In genomic region chr2:9473308-9473984, GRCh38 we compare ENCODE assay signal across 8 cellular contexts. TPM values are rescaled to one million over a fixed set of nuclear protein-coding genes. Genes with fewer than 3 reads are reported as not detected.
A peak's percentile ranks its signal among the peaks of the same experiment; 100 is the strongest.
DNase-seq lines count a peak whose midpoint lies in the region; ATAC-seq and TF ChIP-seq lines count a peak whose summit lies in the region.

No MANE protein-coding gene starts in this region.

- peak in 2 of 5 donors; percentile 11 to 53 for DNase-seq in CD8-positive, alpha-beta memory T cell
- no peak for DNase-seq in activated T-cell treated with anti-CD3 and anti-CD28 coated beads, Interleukin-2, amount 50 U/mL, for 4 hours
- DNase-seq in right atrium auricular region (ENCODE audit: low spot score) (no peak), NCI-H1417 treated with DMSO at 0.1 percent for 48 hours (lab: John Stamatoyannopoulos, UW) (no peak), NCI-H2107 (lab: John Stamatoyannopoulos, UW) (no peak)

- TF ChIP-seq CTCF in right atrium auricular region (IDR thresholded peaks at IDR 0.05) = no peak

- H3K27ac Mint-ChIP-seq in CD8-positive, alpha-beta memory T cell = peak overlapping the region; percentile 84 to 98 (median 92)

- ATAC-seq in HG02852 (IDR thresholded peaks at IDR 0.05; ENCODE audit: unreplicated experiment) (peak; percentile 8), GM21576 (IDR thresholded peaks at IDR 0.05; ENCODE audit: unreplicated experiment) (no peak)
- peak; percentile 22 to 25 for ATAC-seq in activated T-cell treated with anti-CD3 and anti-CD28 coated beads, Interleukin-2, amount 50 U/mL, for 4 hours

- peaks cover 5% of the 10 kb centered on the region for H3K36me3 ChIP-seq in CD8-positive, alpha-beta memory T cell (ENCODE audit: insufficient read depth, low read length)
- no peaks in the 10 kb centered on the region for H3K36me3 ChIP-seq in right atrium auricular region

- H3K27me3 Mint-ChIP-seq in CD8-positive, alpha-beta memory T cell = no peaks in the 10 kb centered on the region
- H3K27me3 Mint-ChIP-seq in activated T-cell treated with anti-CD3 and anti-CD28 coated beads, Interleukin-2, amount 50 U/mL, for 4 hours (ENCODE audit: low read depth) = no peaks in the 10 kb centered on the region

- CTCF ChIA-PET in CD8-positive, alpha-beta memory T cell (lab: Charles Lee) = interaction anchor here (0.7 to 1.7 kb wide), 8 partner anchors 9 to 329 kb away, joined by 3 to 7 read pairs (median 4); partner anchors contain the start of genes ADAM17 and YWHAQ

- POLR2A ChIA-PET in CD8-positive, alpha-beta memory T cell (lab: Charles Lee) = interaction anchor here (0.6 to 3.8 kb wide), 8 partner anchors 9 to 369 kb away, joined by 3 to 28 read pairs (median 6); partner anchors contain the start of genes ADAM17, CPSF3, ITGB1BP1 and TAF1B

- H3K9me3 ChIP-seq in CD8-positive, alpha-beta memory T cell (ENCODE audit: low read length) = no peaks in the 10 kb centered on the region
- no peaks in the 10 kb centered on the region for H3K9me3 ChIP-seq in right atrium auricular region

- no peaks in the 10 kb centered on the region for H3K9me3 Mint-ChIP-seq in CD8-positive, alpha-beta memory T cell
- no peaks in the 10 kb centered on the region for H3K9me3 Mint-ChIP-seq in activated T-cell treated with anti-CD3 and anti-CD28 coated beads, Interleukin-2, amount 50 U/mL, for 4 hours

- H3K4me1 Mint-ChIP-seq in CD8-positive, alpha-beta memory T cell = peaks cover 34 to 51% (median 43%) of the 10 kb centered on the region in 3 donors
- peaks cover 38% of the 10 kb centered on the region for H3K4me1 Mint-ChIP-seq in activated T-cell treated with anti-CD3 and anti-CD28 coated beads, Interleukin-2, amount 50 U/mL, for 4 hours (ENCODE audit: low read depth)

- no peaks in the 10 kb centered on the region for H3K27me3 ChIP-seq in CD8-positive, alpha-beta memory T cell (ENCODE audit: insufficient read depth, low read length, poor library complexity, severe bottlenecking)
- no peaks in the 10 kb centered on the region for H3K27me3 ChIP-seq in right atrium auricular region

- peaks cover 3 to 33% (median 6%) of the 10 kb centered on the region in 3 donors for H3K36me3 Mint-ChIP-seq in CD8-positive, alpha-beta memory T cell
- peaks cover 28% of the 10 kb centered on the region for H3K36me3 Mint-ChIP-seq in activated T-cell treated with anti-CD3 and anti-CD28 coated beads, Interleukin-2, amount 50 U/mL, for 4 hours (ENCODE audit: insufficient read depth)

- H3K27ac ChIP-seq in CD8-positive, alpha-beta memory T cell (ENCODE audit: low read depth, low read length) = peak overlapping the region; percentile 90
- H3K27ac ChIP-seq in right atrium auricular region (peak overlapping the region; percentile 89 to 94), skin epidermis (peak overlapping the region in 17 of 21 experiments; percentile 81 to 96 (median 91))

- peak overlapping the region; percentile 83 to 93 (median 84) for H3K4me3 Mint-ChIP-seq in CD8-positive, alpha-beta memory T cell
- H3K4me3 Mint-ChIP-seq in activated T-cell treated with anti-CD3 and anti-CD28 coated beads, Interleukin-2, amount 50 U/mL, for 4 hours = peak overlapping the region; percentile 80

- peak overlapping the region; percentile 42 for H3K4me3 ChIP-seq in CD8-positive, alpha-beta memory T cell (ENCODE audit: low read length)
- H3K4me3 ChIP-seq in right atrium auricular region = peak overlapping the region; percentile 67 to 79
- H3K4me3 ChIP-seq in skin epidermis = peak overlapping the region; percentile 54 to 91 (median 80)

- peaks cover 39% of the 10 kb centered on the region for H3K4me1 ChIP-seq in CD8-positive, alpha-beta memory T cell (ENCODE audit: insufficient read depth, low read length)
- H3K4me1 ChIP-seq in right atrium auricular region = peaks cover 0 to 27% of the 10 kb centered on the region in 2 donors

RNA-seq across cellular contexts. Expression of gene IAH1, which starts 0.9 kb away (rescaled TPM):
- total RNA-seq in CD8-positive, alpha-beta memory T cell = 10 to 100 TPM; 76.9 to 79.1 TPM
- polyA plus RNA-seq in CD8-positive, alpha-beta memory T cell = 81.0 TPM
- total RNA-seq in activated T-cell treated with anti-CD3 and anti-CD28 coated beads, Interleukin-2, amount 50 U/mL, for 4 hours = 10 to 100 TPM; 39.0 to 40.6 (median 40.3) TPM
- 10 to 100 TPM; 45.9 to 71.0 TPM for total RNA-seq in right atrium auricular region

RNA-seq across cellular contexts. Expression of gene CPSF3, which starts 50.0 kb away (rescaled TPM):
- total RNA-seq in CD8-positive, alpha-beta memory T cell = 10 to 100 TPM; 79.0 to 83.9 TPM
- 28.6 TPM for polyA plus RNA-seq in CD8-positive, alpha-beta memory T cell
- 10 to 100 TPM; 61.8 to 66.6 (median 63.5) TPM for total RNA-seq in activated T-cell treated with anti-CD3 and anti-CD28 coated beads, Interleukin-2, amount 50 U/mL, for 4 hours
- 10 to 100 TPM; 13.7 to 13.9 TPM for total RNA-seq in right atrium auricular region

RNA-seq across cellular contexts. Expression of gene ITGB1BP1, which starts 50.1 kb away (rescaled TPM):
- 100 to 1,000 TPM; 185 to 195 TPM for total RNA-seq in CD8-positive, alpha-beta memory T cell
- 200 TPM for polyA plus RNA-seq in CD8-positive, alpha-beta memory T cell
- 100 to 1,000 TPM in 2 of 3 donors, 10 to 100 TPM in 1; 90.2 to 137 (median 119) TPM for total RNA-seq in activated T-cell treated with anti-CD3 and anti-CD28 coated beads, Interleukin-2, amount 50 U/mL, for 4 hours
- 10 to 100 TPM; 29.0 to 34.4 TPM for total RNA-seq in right atrium auricular region

Comparison
In these comparisons a context has a peak if more than half of its experiments do, and no peak if none do; other contexts are left out.
1. RNA of gene CPSF3, which starts 50.0 kb away (total RNA-seq): 79.0 to 83.9 TPM in CD8-positive, alpha-beta memory T cell and 61.8 to 66.6 TPM in activated T-cell treated with anti-CD3 and anti-CD28 coated beads, Interleukin-2, amount 50 U/mL, for 4 hours; 13.7 to 13.9 TPM in right atrium auricular region; every median in the first group is over 4 times any median in the second.
2. Peak in every context shown above with its lines, with median percentiles within 50 percentile points of each other: H3K27ac ChIP-seq and H3K4me3 ChIP-seq.